32 cellular contexts compared by ENCODE assay signal in genomic region chr1:203969846-203970245, GRCh38.
"Had no signal": no experiment of that assay in that cellular context is flagged by ENCODE, and none has a peak within 500 bp of the region (broad histone marks: within the 10 kb centered on the region; RNA-seq: fewer than 3 reads in every experiment).

No MANE protein-coding gene starts in this region.

- H3K4me3 ChIP-seq: adrenal gland, ascending aorta, body of pancreas, breast epithelium, cardiac muscle cell had no signal

- ATAC-seq: activated naive CD4-positive, alpha-beta T cell treated with anti-CD3 and anti-CD28 coated beads, Interleukin-2, amount 50 U/mL, for 72 hours; activated naive CD8-positive, alpha-beta T cell treated with anti-CD3 and anti-CD28 coated beads, Interleukin-2, amount 50 U/mL, for 24 hours; activated T-cell treated with anti-CD3 and anti-CD28 coated beads, Interleukin-2, amount 50 U/mL, for 4 hours; activated T-cell treated with anti-CD3 and anti-CD28 coated beads, Interleukin-2, amount 50 U/mL, for 72 hours; activated T-helper 17 cell treated with anti-CD3 and anti-CD28 coated beads, Interleukin-2, amount 50 U/mL, for 72 hours; body of pancreas had no signal

- H3K9me3 ChIP-seq: adrenal gland, ascending aorta, body of pancreas had no signal

- H3K27ac ChIP-seq: adrenal gland, ascending aorta, body of pancreas, brain microvascular endothelial cell, breast epithelium, cardiac muscle cell had no signal

- H3K36me3 ChIP-seq: adrenal gland, ascending aorta, brain microvascular endothelial cell, breast epithelium, cardiac muscle cell had no signal

- H3K27me3 ChIP-seq: adrenal gland, ascending aorta, body of pancreas, brain microvascular endothelial cell, breast epithelium, cardiac muscle cell had no signal

- DNase-seq: activated effector memory CD4-positive, alpha-beta T cell treated with anti-CD3 and anti-CD28 coated beads, Interleukin-2, amount 50 U/mL, for 16 hours; activated effector memory CD4-positive, alpha-beta T cell treated with Interleukin-2 at 50 U/mL for 16 hours; activated gamma-delta T cell; activated gamma-delta T cell treated with Interleukin-2 at 50 U/mL for 16 hours; activated naive CD4-positive, alpha-beta T cell; activated naive CD4-positive, alpha-beta T cell treated with anti-CD3 and anti-CD28 coated beads for 36 hours; activated naive CD4-positive, alpha-beta T cell treated with anti-CD3 and anti-CD28 coated beads, Interleukin-2, amount 10 ng/mL, durations not matched to agents 7 days and 5 days; activated naive CD4-positive, alpha-beta T cell treated with anti-CD3 and anti-CD28 coated beads, Interleukin-2, amount 50 U/mL, for 16 hours; activated naive CD4-positive, alpha-beta T cell treated with Interleukin-2 at 50 U/mL for 16 hours; activated naive CD8-positive, alpha-beta T cell treated with anti-CD3 and anti-CD28 coated beads for 36 hours; activated naive CD8-positive, alpha-beta T cell treated with anti-CD3 and anti-CD28 coated beads, Interleukin-2, amount 10 ng/mL, durations not matched to agents 7 days and 5 days; activated naive CD8-positive, alpha-beta T cell treated with anti-CD3 and anti-CD28 coated beads, Interleukin-2, amount 50 U/mL, for 24 hours; activated T-cell treated with anti-CD3 and anti-CD28 coated beads, Interleukin-2, amount 50 U/mL, for 1 hour; activated T-cell treated with anti-CD3 and anti-CD28 coated beads, Interleukin-2, amount 50 U/mL, for 24 hours; activated T-cell treated with anti-CD3 and anti-CD28 coated beads, Interleukin-2, amount 50 U/mL, for 4 hours; activated T-cell treated with anti-CD3 and anti-CD28 coated beads, Interleukin-2, amount 50 U/mL, for 48 hours; activated T-cell treated with anti-CD3 and anti-CD28 coated beads, Interleukin-2, amount 50 U/mL, for 72 hours; amniotic stem cell; amygdala; anterior cingulate cortex; aorta; body of pancreas; brain microvascular endothelial cell; caudate nucleus; central memory CD4-positive, alpha-beta T cell; cerebellar nuclear complex had no signal

- H3K4me1 ChIP-seq: adrenal gland, ascending aorta, body of pancreas, breast epithelium had no signal
